In genomic region chr5:11046160-11046559, GRCh38 we compare ENCODE assay signal across 12 cellular contexts.
DNase-seq lines count a peak whose midpoint lies in the region; ATAC-seq and TF ChIP-seq lines count a peak whose summit lies in the region.
"Had no signal": no experiment of that assay in that cellular context is flagged by ENCODE, and none has a peak within 500 bp of the region (broad histone marks: within the 10 kb centered on the region; RNA-seq: fewer than 3 reads in every experiment).

No MANE protein-coding gene starts in this region.

- intact Hi-C loops in sciatic nerve (cut with DNase I): no loop called here

- no peaks in the 10 kb centered on the region for H3F3A ChIP-seq in GM23338 (replicated peaks; ENCODE audit: low read depth)

- no peaks in the 10 kb centered on the region for H3K79me2 ChIP-seq in GM23338 (replicated peaks; ENCODE audit: insufficient read depth)

- no peak overlapping the region for H3K27ac ChIP-seq in AG04450 (ENCODE audit: low read depth, low read length)
- no peak overlapping the region for H3K27ac ChIP-seq in GM23338 (ENCODE audit: low read depth)
- H3K27ac ChIP-seq in RWPE1: no peak overlapping the region
- H3K27ac ChIP-seq: heart right ventricle had no signal

- peak; percentile 83 for ATAC-seq in GM23338
- no peak for ATAC-seq in sciatic nerve

- no peaks in the 10 kb centered on the region for H3K9me3 Mint-ChIP-seq in GM23338

- no peaks in the 10 kb centered on the region for H3K9me2 ChIP-seq in GM23338 (ENCODE audit: insufficient read depth)

- peaks cover 2% of the 10 kb centered on the region for H3K27me3 Mint-ChIP-seq in GM23338 (ENCODE audit: insufficient read depth, low read depth, poor library complexity)

- DNase-seq in AG04450 (ENCODE audit: low read depth, low spot score): no peak
- peak; percentile 43 for DNase-seq in GM23338 (ENCODE audit: low spot score)
- DNase-seq in RPMI7951 (ENCODE audit: low read depth): peak; percentile 36
- peak; percentile 16 to 20 for DNase-seq in hippocampal formation (lab: John Stamatoyannopoulos, UW)
- no peak for DNase-seq in NAMALWA (ENCODE audit: low spot score)
- DNase-seq in sciatic nerve (ENCODE audit: low spot score): no peak
- no peak for DNase-seq in NCI-H2227 (lab: John Stamatoyannopoulos, UW; ENCODE audit: unreplicated experiment)
- DNase-seq in RWPE1 (ENCODE audit: low spot score): no peak
- DNase-seq: heart right ventricle; mammary epithelial cell; NCI-H1930; stimulated activated CD4-positive, alpha-beta T cell treated with anti-CD3 and anti-CD28 coated beads, Interleukin-15, amount 100 ng/mL, for 24 hours had no signal

- TF ChIP-seq CTCF in AG04450 (IDR thresholded peaks at IDR 0.05; ENCODE audit: low read depth, low read length): peak; percentile 38
- TF ChIP-seq CTCF in GM23338 (conservative IDR thresholded peaks at IDR 0.05; ENCODE audit: low read depth in 2 of 2): peak; percentile 12 to 78; a peak in 2 of 4 replicates
- no peak for TF ChIP-seq CTCF in RWPE1 (conservative IDR thresholded peaks at IDR 0.05; ENCODE audit: low read depth)

- no peak overlapping the region for H2AFZ ChIP-seq in GM23338

- peaks cover 4% of the 10 kb centered on the region; the same call in 2 of the 3 replicates for H3K4me1 Mint-ChIP-seq in GM23338

- H3K4me3 ChIP-seq in AG04450 (ENCODE audit: low read depth, low read length) (no peak overlapping the region), GM23338 (no peak overlapping the region)
- H3K4me3 ChIP-seq: heart right ventricle had no signal

- no peaks in the 10 kb centered on the region for H3K9me3 ChIP-seq in AG04450 (ENCODE audit: control insufficient read depth, insufficient read depth, low read length)
- H3K9me3 ChIP-seq: heart right ventricle had no signal

- CTCF ChIA-PET in AG04450 (lab: Charles Lee): interaction anchor here (1.4 kb wide), 1 partner anchor 12 kb away, joined by 4 read pairs; no protein-coding TSS in a partner anchor
- CTCF ChIA-PET in RWPE1 (lab: Yijun Ruan, JAX): no interaction called here

- H3K27me3 ChIP-seq in AG04450 (ENCODE audit: control insufficient read depth, insufficient read depth, low read length): peaks cover 12% of the 10 kb centered on the region
- no peaks in the 10 kb centered on the region for H3K27me3 ChIP-seq in GM23338 (ENCODE audit: insufficient read depth)
- H3K27me3 ChIP-seq: heart right ventricle had no signal

- H3K4me3 Mint-ChIP-seq in GM23338: no peak overlapping the region

- POLR2A ChIA-PET in AG04450 (lab: Yijun Ruan, JAX) (no interaction called here), RWPE1 (lab: Yijun Ruan, JAX; ENCODE audit: low non-redundant PET) (no interaction called here)

- H3K36me3 Mint-ChIP-seq in GM23338 (ENCODE audit: low read depth): no peaks in the 10 kb centered on the region

- no peaks in the 10 kb centered on the region for H3K36me3 ChIP-seq in GM23338 (ENCODE audit: insufficient read depth)
- H3K36me3 ChIP-seq: heart right ventricle had no signal

- H3K4me2 ChIP-seq in GM23338: no peak overlapping the region

- H4K20me1 ChIP-seq in GM23338 (replicated peaks; ENCODE audit: insufficient read depth): no peaks in the 10 kb centered on the region

- no peak overlapping the region for H3K27ac Mint-ChIP-seq in GM23338

- no peaks in the 10 kb centered on the region for H3K4me1 ChIP-seq in GM23338 (ENCODE audit: insufficient read depth)

TF ChIP-seq in GM23338, 12 proteins besides CTCF, POLR2A, EP300 and RAD21:
- TF ChIP-seq STAT1 (IDR thresholded peaks at IDR 0.05; ENCODE audit: unreplicated experiment) (no peak), JUNB (IDR thresholded peaks at IDR 0.05; ENCODE audit: unreplicated experiment) (no peak)

Comparison
In these comparisons a context has a peak if more than half of its experiments do, and no peak if none do; other contexts are left out.
1. DNase-seq: peak in GM23338 (single experiment), RPMI7951 (single experiment) and hippocampal formation (2 of 2); none in AG04450 (single experiment), NAMALWA (single experiment), sciatic nerve (single experiment), NCI-H2227 (single experiment) and RWPE1 (single experiment).